Comparison of ENCODE assay signal across 8 cellular contexts in genomic region chr12:57894577-57895292, GRCh38. TPM values are rescaled to one million over a fixed set of nuclear protein-coding genes. Genes with fewer than 3 reads are reported as not detected.
DNase-seq lines count a peak whose midpoint lies in the region; ATAC-seq and TF ChIP-seq lines count a peak whose summit lies in the region.

No MANE protein-coding gene starts in this region.

- peaks cover 38% of the 10 kb centered on the region for H3K4me1 ChIP-seq in SJCRH30

- POLR2A ChIA-PET in GM10248 (lab: Yijun Ruan, JAX) = interaction anchor here (1.0 kb wide), 1 partner anchor 49 kb away, joined by 3 read pairs; no protein-coding TSS in a partner anchor

- H3K27ac ChIP-seq in SJCRH30 (peak overlapping the region; percentile 55), temporal lobe (ENCODE audit: low read depth, low read length) (peak overlapping the region; percentile 96)

- no peak overlapping the region for H3K4me3 ChIP-seq in SJCRH30

- CTCF ChIA-PET in GM10248 (lab: Yijun Ruan, JAX) = interaction anchor here (1.0 to 16.8 kb wide), 13 partner anchors 9 to 111 kb away, joined by 3 to 279 read pairs (median 4); partner anchors contain the start of gene TSFM

- H3K9me3 ChIP-seq in SJCRH30 (replicated peaks) = no peaks in the 10 kb centered on the region

- intact Hi-C loops in head of caudate nucleus (cut with DNase I) = loop anchor here (5.0 kb wide), 1 partner anchor 47 kb away; the partner anchor contains the start of gene CTDSP2

- no peaks in the 10 kb centered on the region for H3K36me3 ChIP-seq in SJCRH30

- DNase-seq in NCI-H345 (lab: John Stamatoyannopoulos, UW) (peak; percentile 12), NCI-H345 treated with DMSO at 0.1 percent for 48 hours (lab: John Stamatoyannopoulos, UW; ENCODE audit: unreplicated experiment) (no peak), SJCRH30 (peak; percentile 99 to 100), islet precursor cell (peak; percentile 35), GM10248 (ENCODE audit: extremely low spot score) (no peak), head of caudate nucleus (no peak)

- TF ChIP-seq CTCF in GM10248 (IDR thresholded peaks at IDR 0.05; ENCODE audit: control extremely low read depth, extremely low read depth, low read depth, missing control alignments) = no peak

- no peak for ATAC-seq in GM19455 (IDR thresholded peaks at IDR 0.05; ENCODE audit: unreplicated experiment)

- no peaks in the 10 kb centered on the region for H3K27me3 ChIP-seq in SJCRH30

RNA-seq across cellular contexts. Expression of gene ATP23, which starts 46.6 kb away (rescaled TPM):
- 223 and 224 TPM in 2 replicates for total RNA-seq in SJCRH30 (2014; rRNA removed; shearing (Covaris generic))
- total RNA-seq in temporal lobe = 7.1 TPM

RNA-seq across cellular contexts. Expression of gene CTDSP2, which starts 48.2 kb away (rescaled TPM):
- 803 and 887 TPM in 2 replicates for total RNA-seq in SJCRH30 (2014; rRNA removed; shearing (Covaris generic))
- 22.9 TPM for total RNA-seq in temporal lobe

Comparison
In these comparisons a context has a peak if more than half of its experiments do, and no peak if none do; other contexts are left out.
1. DNase-seq: peak in NCI-H345 (single experiment), SJCRH30 (2 of 2) and islet precursor cell (single experiment); none in NCI-H345 treated with DMSO at 0.1 percent for 48 hours (single experiment), GM10248 (single experiment) and head of caudate nucleus (0 of 42).
2. RNA of gene ATP23, which starts 46.6 kb away (total RNA-seq): 223 to 224 TPM in SJCRH30; 7.1 TPM in temporal lobe (single experiment); every median in the first group is over 10 times any median in the second.
3. RNA of gene CTDSP2, which starts 48.2 kb away (total RNA-seq): 803 to 887 TPM in SJCRH30; 22.9 TPM in temporal lobe (single experiment); every median in the first group is over 10 times any median in the second.